ENCODE assay signal across 8 cellular contexts in genomic region chr1:201447911-201448871, GRCh38.
A peak's percentile ranks its signal among the peaks of the same experiment; 100 is the strongest.
DNase-seq lines count a peak whose midpoint lies in the region; ATAC-seq and TF ChIP-seq lines count a peak whose summit lies in the region.

No MANE protein-coding gene starts in this region.

- H3K27ac ChIP-seq in WERI-Rb-1 = no peak overlapping the region

- peak; percentile 99 for TF ChIP-seq CTCF in WERI-Rb-1 (IDR thresholded peaks at IDR 0.05; ENCODE audit: low read depth, low read length)
- peak; percentile 87 for TF ChIP-seq CTCF in cardiac fibroblast (IDR thresholded peaks at IDR 0.05; ENCODE audit: low read depth, low read length)

- no peak for ATAC-seq in GM21367 (IDR thresholded peaks at IDR 0.05; ENCODE audit: unreplicated experiment)

- no peaks in the 10 kb centered on the region for H3K36me3 ChIP-seq in WERI-Rb-1

- H3K9me3 ChIP-seq in WERI-Rb-1 (ENCODE audit: severe bottlenecking) = no peaks in the 10 kb centered on the region

- DNase-seq in DMS153 treated with DMSO at 0.1 percent for 48 hours (lab: John Stamatoyannopoulos, UW; ENCODE audit: unreplicated experiment) (peak; percentile 71), GOT3 (lab: John Stamatoyannopoulos, UW) (peak; percentile 87), MV-4-11 (lab: John Stamatoyannopoulos, UW) (peak; percentile 39), WERI-Rb-1 (peak; percentile 95), cardiac fibroblast (ENCODE audit: low read depth in 2 of 2) (peak; percentile 83 to 87), kidney glomerular epithelial cell (lab: John Stamatoyannopoulos, UW) (peak; percentile 68)
- peak; percentile 64 for DNase-seq in stimulated activated CD4-positive, alpha-beta T cell treated with anti-CD3 and anti-CD28 coated beads, Interleukin-1b, Interleukin-23, amount 100 ng/mL, for 48 hours

- H3K4me3 ChIP-seq in WERI-Rb-1 (ENCODE audit: low read depth, low read length) = no peak overlapping the region
- H3K4me3 ChIP-seq in cardiac fibroblast (replicated peaks in 1 of 2; ENCODE audit: low read depth in 2 of 2, low read length in 2 of 2) = no peak overlapping the region

- H3K27me3 ChIP-seq in WERI-Rb-1 (ENCODE audit: insufficient read depth, low read depth, severe bottlenecking) = no peaks in the 10 kb centered on the region

Comparison
In these comparisons a context has a peak if more than half of its experiments do, and no peak if none do; other contexts are left out.
1. DNase-seq: peak in every context shown above with its lines; median percentile 95 in WERI-Rb-1; 87 in GOT3; 85 in cardiac fibroblast; 71 in DMS153 treated with DMSO at 0.1 percent for 48 hours; 68 in kidney glomerular epithelial cell; 64 in stimulated activated CD4-positive, alpha-beta T cell treated with anti-CD3 and anti-CD28 coated beads, Interleukin-1b, Interleukin-23, amount 100 ng/mL, for 48 hours; 39 in MV-4-11.